8 cellular contexts compared by ENCODE assay signal in the genomic region with DNA sequence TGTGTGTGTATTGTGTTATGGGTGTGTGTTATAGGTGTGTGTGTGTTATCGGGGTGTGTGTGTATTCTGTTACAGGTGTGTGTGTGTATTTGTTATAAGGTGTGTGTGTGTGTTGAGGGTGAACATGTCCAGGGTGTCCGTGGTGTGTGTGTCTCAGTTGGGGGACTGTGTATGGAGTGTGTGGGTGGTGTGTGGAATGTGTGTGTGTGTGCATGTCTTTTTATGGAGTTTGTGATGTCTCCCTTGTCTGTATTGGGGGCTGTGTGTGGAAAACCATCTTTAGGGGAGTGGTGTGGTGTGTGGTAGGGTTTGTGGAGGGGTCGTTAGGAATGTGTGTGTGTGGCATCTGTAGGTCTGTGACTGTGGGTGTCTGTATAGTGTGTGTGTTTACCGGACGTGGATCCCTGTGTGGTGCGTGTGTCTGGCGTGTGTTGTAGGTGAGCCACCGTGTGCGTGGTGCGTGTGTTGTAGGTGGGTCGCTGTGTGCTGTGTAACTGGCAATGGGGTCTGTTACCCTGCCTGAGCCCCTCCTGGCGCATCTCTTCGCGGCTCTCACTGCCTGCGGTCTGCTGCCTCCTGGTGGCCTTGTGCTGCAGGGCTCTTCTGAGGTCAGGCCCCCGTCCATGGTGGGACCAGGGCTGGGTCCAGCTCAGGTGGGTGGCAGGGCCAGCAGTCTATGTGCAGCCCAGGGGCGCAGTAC.
A peak's percentile ranks its signal among the peaks of the same experiment; 100 is the strongest.
DNase-seq lines count a peak whose midpoint lies in the region; ATAC-seq, FAIRE-seq and TF ChIP-seq lines count a peak whose summit lies in the region.

No MANE protein-coding gene starts in this region.

- DNase-seq in AG09319 (ENCODE audit: extremely low read depth, low read depth) (no peak), HEK293T (ENCODE audit: extremely low spot score) (peak; percentile 42), iris pigment epithelial cell (ENCODE audit: low read depth) (peak; percentile 17), urothelium cell line (ENCODE audit: low spot score) (peak; percentile 53), OCI-M2 (lab: John Stamatoyannopoulos, UW; ENCODE audit: unreplicated experiment) (no peak), dedifferentiated amniotic fluid mesenchymal stem cell (ENCODE audit: extremely low spot score) (no peak), omental fat pad (ENCODE audit: low spot score) (no peak)
- DNase-seq in activated naive CD4-positive, alpha-beta T cell treated with anti-CD3 and anti-CD28 coated beads, Interleukin-2, amount 50 U/mL, for 72 hours (ENCODE audit: low spot score in 2 of 2): peak in 1 of 2 donors; percentile 37

- peak; percentile 31 to 62 for ATAC-seq in activated naive CD4-positive, alpha-beta T cell treated with anti-CD3 and anti-CD28 coated beads, Interleukin-2, amount 50 U/mL, for 72 hours
- ATAC-seq in omental fat pad (ENCODE audit: low FRiP score): no peak

- no peak overlapping the region for H3K27ac Mint-ChIP-seq in activated naive CD4-positive, alpha-beta T cell treated with anti-CD3 and anti-CD28 coated beads, Interleukin-2, amount 50 U/mL, for 72 hours

- POLR2A ChIA-PET in HEK293T (lab: Yijun Ruan, JAX): no interaction called here

- no peaks in the 10 kb centered on the region for H3K9me3 Mint-ChIP-seq in activated naive CD4-positive, alpha-beta T cell treated with anti-CD3 and anti-CD28 coated beads, Interleukin-2, amount 50 U/mL, for 72 hours

- peak; percentile 97 for FAIRE-seq in urothelium cell line (lab: Jason Lieb, UNC)

- H3K36me3 Mint-ChIP-seq in activated naive CD4-positive, alpha-beta T cell treated with anti-CD3 and anti-CD28 coated beads, Interleukin-2, amount 50 U/mL, for 72 hours: no peaks in the 10 kb centered on the region

- CTCF ChIA-PET in HEK293T (lab: Yijun Ruan, JAX): interaction anchor here (0.6 to 1.6 kb wide), 4 partner anchors 77 to 221 kb away, joined by 3 to 6 read pairs (median 3); no protein-coding TSS in a partner anchor

- TF ChIP-seq CTCF in AG09319 (IDR thresholded peaks at IDR 0.05; ENCODE audit: low read depth, low read length) (peak; percentile 76), omental fat pad (IDR thresholded peaks at IDR 0.05) (no peak)

TF ChIP-seq in HEK293T, 16 proteins besides CTCF, POLR2A, EP300 and RAD21:
- no peak for TF ChIP-seq CTBP1 (IDR thresholded peaks at IDR 0.05; ENCODE audit: borderline replicate concordance)
- TF ChIP-seq ELF4 (IDR thresholded peaks at IDR 0.05): no peak
- peak; percentile 55 for TF ChIP-seq TARDBP (IDR thresholded peaks at IDR 0.05)
- no peak for TF ChIP-seq L3MBTL2 (conservative IDR thresholded peaks at IDR 0.05)
- no peak for TF ChIP-seq ZNF384 (IDR thresholded peaks at IDR 0.05)
- no peak for TF ChIP-seq HDGF (IDR thresholded peaks at IDR 0.05; ENCODE audit: borderline replicate concordance)
- TF ChIP-seq FOXK2 (IDR thresholded peaks at IDR 0.05): no peak
- no peak for TF ChIP-seq FOXA1 (IDR thresholded peaks at IDR 0.05)

Comparison
In these comparisons a context has a peak if more than half of its experiments do, and no peak if none do; other contexts are left out.
1. DNase-seq: peak in HEK293T (single experiment), iris pigment epithelial cell (single experiment) and urothelium cell line (single experiment); none in AG09319 (single experiment), OCI-M2 (single experiment), dedifferentiated amniotic fluid mesenchymal stem cell (single experiment) and omental fat pad (single experiment).